Comparison of ENCODE assay signal across 1 cellular context in genomic region chr3:156491192-156491591, GRCh38.
TF ChIP-seq lines count a peak whose summit lies in the region.

No MANE protein-coding gene starts in this region.

TF ChIP-seq in K562, 482 proteins besides CTCF, POLR2A, EP300 and RAD21 (continued from another document):
- TF ChIP-seq ZNF407 (IDR thresholded peaks at IDR 0.05; ENCODE audit: low read depth) (no peak), TCF3 (CRISPR knock-in tag; IDR thresholded peaks at IDR 0.05) (peak; percentile 70), NFIC (IDR thresholded peaks at IDR 0.05) (0 out of 2 replicates have a peak, but pooled peaks have one; percentile 14), GTF2B (IDR thresholded peaks at IDR 0.05; ENCODE audit: extremely low read depth, insufficient read length) (no peak), CBFA2T3 (IDR thresholded peaks at IDR 0.05) (peak; percentile 68), RFX7 (CRISPR knock-in tag; IDR thresholded peaks at IDR 0.05) (no peak), NCOR1 (IDR thresholded peaks at IDR 0.05) (peak; percentile 41; the same call in 1 of the 2 replicates), ARID3A (IDR thresholded peaks at IDR 0.05; ENCODE audit: borderline replicate concordance, low read depth, low read length) (peak; percentile 72; the same call in 1 of the 2 replicates), SPI1 (IDR thresholded peaks at IDR 0.05; ENCODE audit: borderline replicate concordance, low read depth, low read length) (peak; percentile 77; the same call in 1 of the 2 replicates), L3MBTL2 (IDR thresholded peaks at IDR 0.05) (peak; percentile 12; the same call in 1 of the 2 replicates), KLF16 (IDR thresholded peaks at IDR 0.05) (0 out of 2 replicates have a peak, but pooled peaks have one; percentile 21), ARID1B (IDR thresholded peaks at IDR 0.05) (peak; percentile 79), MNT (conservative IDR thresholded peaks at IDR 0.05) (peak in 1 of 2 experiments; percentile 14; a peak in 1 of 4 replicates), ZNF280A (IDR thresholded peaks at IDR 0.05; ENCODE audit: low read depth, partially characterized antibody) (no peak)
